12 cellular contexts compared by ENCODE assay signal in the genomic region with DNA sequence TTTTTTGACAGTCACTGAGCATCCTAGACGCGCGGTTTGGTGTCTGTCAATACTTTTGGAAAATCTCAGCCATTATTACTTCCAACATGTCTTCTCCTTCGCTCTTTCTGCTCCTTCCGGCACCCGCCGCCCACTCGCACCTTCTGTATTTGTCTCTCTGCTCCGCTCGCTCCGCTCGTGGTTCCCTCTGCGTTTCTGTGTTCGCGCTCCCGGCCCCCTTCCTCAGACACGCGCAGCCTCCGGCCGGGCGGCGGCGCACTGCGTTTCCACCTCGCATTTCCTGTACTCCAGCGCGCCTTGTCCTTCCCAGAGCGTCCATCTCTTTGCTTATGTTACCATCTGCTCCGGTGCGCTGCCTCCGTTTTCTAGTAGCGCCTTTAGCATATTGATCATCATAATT. TPM values are rescaled to one million over a fixed set of nuclear protein-coding genes. Genes with fewer than 3 reads are reported as not detected.
A peak's percentile ranks its signal among the peaks of the same experiment; 100 is the strongest.
DNase-seq lines count a peak whose midpoint lies in the region; ATAC-seq lines count a peak whose summit lies in the region.
"Had no signal": no experiment of that assay in that cellular context is flagged by ENCODE, and none has a peak within 500 bp of the region (broad histone marks: within the 10 kb centered on the region; RNA-seq: fewer than 3 reads in every experiment).

No MANE protein-coding gene starts in this region.

- peak in 1 of 5 donors; percentile 12 for DNase-seq in CD4-positive, alpha-beta memory T cell
- no peak for DNase-seq in activated CD4-positive, alpha-beta T cell treated with anti-CD3 and anti-CD28 coated beads, Interleukin-2, amount 10 ng/mL, durations not matched to agents 7 days and 5 days
- peak; percentile 27 for DNase-seq in activated naive CD8-positive, alpha-beta T cell treated with anti-CD3 and anti-CD28 coated beads, Interleukin-2, amount 50 U/mL, for 24 hours
- peak; percentile 53 for DNase-seq in stimulated activated CD4-positive, alpha-beta T cell treated with anti-CD3 and anti-CD28 coated beads, Interleukin-15, amount 100 ng/mL, for 24 hours
- no peak for DNase-seq in foreskin melanocyte
- no peak for DNase-seq in Kasumi-1 (lab: John Stamatoyannopoulos, UW)
- DNase-seq: Caco-2, IMR-90 had no signal

- no peaks in the 10 kb centered on the region for H3K36me3 ChIP-seq in CD4-positive, alpha-beta memory T cell (ENCODE audit: insufficient read depth, low read length)
- H3K36me3 ChIP-seq: thoracic aorta had no signal

- peak overlapping the region; percentile 27 to 84 (median 80) for H3K4me3 Mint-ChIP-seq in CD4-positive, alpha-beta memory T cell
- H3K4me3 Mint-ChIP-seq in activated CD4-positive, alpha-beta T cell treated with anti-CD3 and anti-CD28 coated beads, Interleukin-2, amount 10 ng/mL, durations not matched to agents 7 days and 5 days = peak overlapping the region; percentile 20
- H3K4me3 Mint-ChIP-seq in activated naive CD8-positive, alpha-beta T cell treated with anti-CD3 and anti-CD28 coated beads, Interleukin-2, amount 50 U/mL, for 24 hours = peak overlapping the region; percentile 53

- no peaks in the 10 kb centered on the region for H3K27me3 ChIP-seq in CD4-positive, alpha-beta memory T cell (ENCODE audit: insufficient read depth, low read length)

- CTCF ChIA-PET in CD4-positive, alpha-beta memory T cell (lab: Charles Lee; ENCODE audit: partially characterized antibody) = no interaction called here
- CTCF ChIA-PET in activated CD4-positive, alpha-beta T cell treated with anti-CD3 and anti-CD28 coated beads, Interleukin-2, amount 10 ng/mL, durations not matched to agents 7 days and 5 days (lab: Charles Lee) = no interaction called here

- POLR2A ChIA-PET in CD4-positive, alpha-beta memory T cell (lab: Charles Lee; ENCODE audit: partially characterized antibody) = no interaction called here
- POLR2A ChIA-PET in activated CD4-positive, alpha-beta T cell treated with anti-CD3 and anti-CD28 coated beads, Interleukin-2, amount 10 ng/mL, durations not matched to agents 7 days and 5 days (lab: Charles Lee) = no interaction called here

- H3K4me1 ChIP-seq in CD4-positive, alpha-beta memory T cell (ENCODE audit: insufficient read depth, low read length) = no peaks in the 10 kb centered on the region
- H3K4me1 ChIP-seq: Caco-2, psoas muscle had no signal

- no peak overlapping the region for H3K4me3 ChIP-seq in CD4-positive, alpha-beta memory T cell (ENCODE audit: low read length in 2 of 2)
- H3K4me3 ChIP-seq: psoas muscle, thoracic aorta had no signal

- peaks cover 0 to 14% (median 6%) of the 10 kb centered on the region in 8 donors for H3K9me3 Mint-ChIP-seq in CD4-positive, alpha-beta memory T cell
- peaks cover 14% of the 10 kb centered on the region for H3K9me3 Mint-ChIP-seq in activated CD4-positive, alpha-beta T cell treated with anti-CD3 and anti-CD28 coated beads, Interleukin-2, amount 10 ng/mL, durations not matched to agents 7 days and 5 days
- H3K9me3 Mint-ChIP-seq in activated naive CD8-positive, alpha-beta T cell treated with anti-CD3 and anti-CD28 coated beads, Interleukin-2, amount 50 U/mL, for 24 hours = peaks cover 5% of the 10 kb centered on the region

- peaks cover 8 to 17% of the 10 kb centered on the region in 2 donors for H3K27me3 Mint-ChIP-seq in CD4-positive, alpha-beta memory T cell
- H3K27me3 Mint-ChIP-seq in activated CD4-positive, alpha-beta T cell treated with anti-CD3 and anti-CD28 coated beads, Interleukin-2, amount 10 ng/mL, durations not matched to agents 7 days and 5 days = peaks cover 3% of the 10 kb centered on the region
- H3K27me3 Mint-ChIP-seq in activated naive CD8-positive, alpha-beta T cell treated with anti-CD3 and anti-CD28 coated beads, Interleukin-2, amount 50 U/mL, for 24 hours = peaks cover 12% of the 10 kb centered on the region

- peak; percentile 20 for ATAC-seq in activated naive CD8-positive, alpha-beta T cell treated with anti-CD3 and anti-CD28 coated beads, Interleukin-2, amount 50 U/mL, for 24 hours
- ATAC-seq in GM18498 (IDR thresholded peaks at IDR 0.05; ENCODE audit: unreplicated experiment) = no peak
- ATAC-seq in HG02981 (IDR thresholded peaks at IDR 0.05; ENCODE audit: unreplicated experiment) = no peak
- ATAC-seq: psoas muscle had no signal

- intact Hi-C loops in CD4-positive, alpha-beta memory T cell (cut with micrococcal nuclease) = no loop called here

- H3K36me3 Mint-ChIP-seq in CD4-positive, alpha-beta memory T cell = peaks cover 0 to 4% of the 10 kb centered on the region in 2 donors
- H3K36me3 Mint-ChIP-seq in activated CD4-positive, alpha-beta T cell treated with anti-CD3 and anti-CD28 coated beads, Interleukin-2, amount 10 ng/mL, durations not matched to agents 7 days and 5 days (ENCODE audit: low read depth) = no peaks in the 10 kb centered on the region
- no peaks in the 10 kb centered on the region for H3K36me3 Mint-ChIP-seq in activated naive CD8-positive, alpha-beta T cell treated with anti-CD3 and anti-CD28 coated beads, Interleukin-2, amount 50 U/mL, for 24 hours (ENCODE audit: low read depth)

- peaks cover 0 to 6% (median 3%) of the 10 kb centered on the region in 4 donors for H3K4me1 Mint-ChIP-seq in CD4-positive, alpha-beta memory T cell
- H3K4me1 Mint-ChIP-seq in activated CD4-positive, alpha-beta T cell treated with anti-CD3 and anti-CD28 coated beads, Interleukin-2, amount 10 ng/mL, durations not matched to agents 7 days and 5 days = peaks cover 5% of the 10 kb centered on the region
- peaks cover 8% of the 10 kb centered on the region for H3K4me1 Mint-ChIP-seq in activated naive CD8-positive, alpha-beta T cell treated with anti-CD3 and anti-CD28 coated beads, Interleukin-2, amount 50 U/mL, for 24 hours

- H3K9me3 ChIP-seq in CD4-positive, alpha-beta memory T cell (ENCODE audit: control insufficient read depth in 1 of 2, low read length in 2 of 2) = no peaks in the 10 kb centered on the region
- H3K9me3 ChIP-seq: psoas muscle had no signal

- no peak overlapping the region for H3K27ac ChIP-seq in CD4-positive, alpha-beta memory T cell (ENCODE audit: low read depth, low read length)
- H3K27ac ChIP-seq: psoas muscle, thoracic aorta had no signal

- H3K27ac Mint-ChIP-seq in CD4-positive, alpha-beta memory T cell = peak overlapping the region in 4 of 7 donors; percentile 38 to 68 (median 53)
- H3K27ac Mint-ChIP-seq in activated CD4-positive, alpha-beta T cell treated with anti-CD3 and anti-CD28 coated beads, Interleukin-2, amount 10 ng/mL, durations not matched to agents 7 days and 5 days = no peak overlapping the region
- H3K27ac Mint-ChIP-seq in activated naive CD8-positive, alpha-beta T cell treated with anti-CD3 and anti-CD28 coated beads, Interleukin-2, amount 50 U/mL, for 24 hours = peak overlapping the region; percentile 29

RNA-seq across cellular contexts. Expression of gene PDE6B, which starts 21.1 kb away (rescaled TPM):
- total RNA-seq in CD4-positive, alpha-beta memory T cell = 10 to 100 TPM; 15.4 to 17.6 TPM
- 10 to 100 TPM; 15.3 to 16.0 TPM for polyA plus RNA-seq in CD4-positive, alpha-beta memory T cell
- total RNA-seq in activated CD4-positive, alpha-beta T cell treated with anti-CD3 and anti-CD28 coated beads, Interleukin-2, amount 10 ng/mL, durations not matched to agents 7 days and 5 days = 10 to 100 TPM; 15.9 to 18.7 TPM
- total RNA-seq: Caco-2 had no signal
- polyA plus RNA-seq: IMR-90 had no signal

RNA-seq across cellular contexts. Expression of gene ATP5ME, which starts 27.6 kb away (rescaled TPM):
- total RNA-seq in CD4-positive, alpha-beta memory T cell = 100 to 1,000 TPM; 137 to 152 TPM
- 100 to 1,000 TPM; 419 to 542 TPM for polyA plus RNA-seq in CD4-positive, alpha-beta memory T cell
- total RNA-seq in activated CD4-positive, alpha-beta T cell treated with anti-CD3 and anti-CD28 coated beads, Interleukin-2, amount 10 ng/mL, durations not matched to agents 7 days and 5 days = 100 to 1,000 TPM; 162 to 183 TPM

RNA-seq across cellular contexts. Expression of gene MYL5, which starts 27.9 kb away (rescaled TPM):
- total RNA-seq in CD4-positive, alpha-beta memory T cell = 10 to 100 TPM; 12.1 to 15.4 TPM
- polyA plus RNA-seq in CD4-positive, alpha-beta memory T cell = 1 to 10 TPM; 2.1 to 3.2 TPM
- 10 to 100 TPM; 17.8 to 19.0 TPM for total RNA-seq in activated CD4-positive, alpha-beta T cell treated with anti-CD3 and anti-CD28 coated beads, Interleukin-2, amount 10 ng/mL, durations not matched to agents 7 days and 5 days

RNA-seq across cellular contexts. Expression of gene SLC49A3, which starts 42.5 kb away (rescaled TPM):
- 1 to 10 TPM; 1.0 to 1.7 TPM for total RNA-seq in CD4-positive, alpha-beta memory T cell
- polyA plus RNA-seq in CD4-positive, alpha-beta memory T cell = not detected
- total RNA-seq in activated CD4-positive, alpha-beta T cell treated with anti-CD3 and anti-CD28 coated beads, Interleukin-2, amount 10 ng/mL, durations not matched to agents 7 days and 5 days = under 1 TPM in 1 of 2 experiments, not detected in 1; 0.35 TPM

RNA-seq across cellular contexts. Expression of gene PCGF3, which starts 59.2 kb away (rescaled TPM):
- total RNA-seq in CD4-positive, alpha-beta memory T cell = 10 to 100 TPM; 66.1 to 73.8 TPM
- 1 to 10 TPM; 2.9 to 5.0 TPM for polyA plus RNA-seq in CD4-positive, alpha-beta memory T cell
- total RNA-seq in activated CD4-positive, alpha-beta T cell treated with anti-CD3 and anti-CD28 coated beads, Interleukin-2, amount 10 ng/mL, durations not matched to agents 7 days and 5 days = 10 to 100 TPM; 34.9 to 36.8 TPM

Comparison
In these comparisons a context has a peak if more than half of its experiments do, and no peak if none do; other contexts are left out.
1. DNase-seq: peak in activated naive CD8-positive, alpha-beta T cell treated with anti-CD3 and anti-CD28 coated beads, Interleukin-2, amount 50 U/mL, for 24 hours (single experiment) and stimulated activated CD4-positive, alpha-beta T cell treated with anti-CD3 and anti-CD28 coated beads, Interleukin-15, amount 100 ng/mL, for 24 hours (single experiment); none in activated CD4-positive, alpha-beta T cell treated with anti-CD3 and anti-CD28 coated beads, Interleukin-2, amount 10 ng/mL, durations not matched to agents 7 days and 5 days (single experiment), foreskin melanocyte (single experiment) and Kasumi-1 (0 of 2).
2. H3K4me3 Mint-ChIP-seq: peak in every context shown above with its lines; median percentile 80 in CD4-positive, alpha-beta memory T cell; 53 in activated naive CD8-positive, alpha-beta T cell treated with anti-CD3 and anti-CD28 coated beads, Interleukin-2, amount 50 U/mL, for 24 hours; 20 in activated CD4-positive, alpha-beta T cell treated with anti-CD3 and anti-CD28 coated beads, Interleukin-2, amount 10 ng/mL, durations not matched to agents 7 days and 5 days.